ENCODE assay signal across 18 cellular contexts in genomic region chr13:30224732-30225131, GRCh38.
DNase-seq lines count a peak whose midpoint lies in the region; ATAC-seq, FAIRE-seq and TF ChIP-seq lines count a peak whose summit lies in the region.
"Had no signal": no experiment of that assay in that cellular context is flagged by ENCODE, and none has a peak within 500 bp of the region (broad histone marks: within the 10 kb centered on the region; RNA-seq: fewer than 3 reads in every experiment).

No MANE protein-coding gene starts in this region.

- SMC1A ChIA-PET in GM12878 (lab: Charles Lee; ENCODE audit: uncharacterized antibody, unreplicated experiment) = interaction anchor here (0.9 to 1.7 kb wide), 4 partner anchors 20 to 26 kb away, joined by 3 to 4 read pairs (median 4); no protein-coding TSS in a partner anchor

- no peaks in the 10 kb centered on the region for H3K27me3 ChIP-seq in GM12878 (replicated peaks in 1 of 2; ENCODE audit: control insufficient read depth in 2 of 2, insufficient read depth in 2 of 2, low read length in 1 of 2)
- H3K27me3 ChIP-seq: spleen had no signal

- H3K9me3 Mint-ChIP-seq in activated T-cell treated with anti-CD3 and anti-CD28 coated beads, Interleukin-2, amount 50 U/mL, for 72 hours = peaks cover 4 to 13% of the 10 kb centered on the region in 2 donors

- H3K4me2 ChIP-seq in GM12878 (ENCODE audit: control insufficient read depth, insufficient read depth) = no peak overlapping the region
- H3K4me2 ChIP-seq: SK-N-SH had no signal

- DNase-seq in activated T-cell treated with anti-CD3 and anti-CD28 coated beads, Interleukin-2, amount 50 U/mL, for 72 hours = peak; percentile 6 to 8
- no peak for DNase-seq in activated T-cell treated with anti-CD3 and anti-CD28 coated beads, Interleukin-2, amount 50 U/mL, for 1 hour
- DNase-seq in HS-27A (ENCODE audit: low read depth) (peak; percentile 5), GM12878 (ENCODE audit: low read depth, low spot score) (no peak), myocyte (ENCODE audit: low read depth) (peak; percentile 30), germinal center (ENCODE audit: low spot score) (no peak), NCI-H524 treated with DMSO at 0.1 percent for 48 hours (lab: John Stamatoyannopoulos, UW) (no peak)
- DNase-seq: activated naive CD4-positive, alpha-beta T cell treated with Interleukin-2 at 50 U/mL for 16 hours; cortex of kidney; GF-D8; glutamatergic neuron; left ventricle myocardium inferior; NCI-H146; NCI-H774; SK-N-SH; spleen had no signal

- ATAC-seq in activated T-cell treated with anti-CD3 and anti-CD28 coated beads, Interleukin-2, amount 50 U/mL, for 72 hours (replicated peaks in 1 of 2) = peak; percentile 95 to 98
- peak; percentile 85 for ATAC-seq in GM12878
- ATAC-seq in HG02798 (IDR thresholded peaks at IDR 0.05; ENCODE audit: poor library complexity, unreplicated experiment) = no peak

- peaks cover 18 to 40% of the 10 kb centered on the region in 2 donors for H3K36me3 Mint-ChIP-seq in activated T-cell treated with anti-CD3 and anti-CD28 coated beads, Interleukin-2, amount 50 U/mL, for 72 hours (ENCODE audit: insufficient read depth in 2 of 2)

- intact Hi-C loops in GM12878 (cut with micrococcal nuclease; ENCODE audit: unreplicated experiment) = no loop called here

- in situ Hi-C loops in GM12878 (cut with MboI) = no loop called here

- H3K9me3 ChIP-seq in GM12878 (replicated peaks; ENCODE audit: control insufficient read depth, insufficient read depth, low read length) = peaks cover 7% of the 10 kb centered on the region

- no TSS peak for BruUV-seq in GM12878 (replicated peaks; lab: Mats Ljungman, UMichigan)

- TF ChIP-seq RAD21 in GM12878 (IDR thresholded peaks at IDR 0.05; ENCODE audit: insufficient read depth, low read depth, low read length) = no peak

- H3K4me3 Mint-ChIP-seq in activated T-cell treated with anti-CD3 and anti-CD28 coated beads, Interleukin-2, amount 50 U/mL, for 72 hours = peak overlapping the region; percentile 52 to 61
- H3K4me3 Mint-ChIP-seq: neural crest cell had no signal

- CTCF ChIA-PET in GM12878 (lab: Yijun Ruan, JAX) = interaction anchor here (0.6 to 0.7 kb wide), 2 partner anchors 90 to 301 kb away, joined by 4 to 5 read pairs; no protein-coding TSS in a partner anchor

- no peak for TF ChIP-seq EP300 in GM12878 (IDR thresholded peaks at IDR 0.05; ENCODE audit: borderline replicate concordance in 1 of 2, control insufficient read depth in 1 of 2, low read depth in 2 of 2, low read length in 2 of 2)

- H3K4me3 ChIP-seq in GM12878 = no peak overlapping the region
- H3K4me3 ChIP-seq: left ventricle myocardium inferior, spleen had no signal

- TF ChIP-seq POLR2A in GM12878 (IDR thresholded peaks at IDR 0.05; ENCODE audit: low read depth, low read length) = no peak

- no peak for TF ChIP-seq CTCF in GM12878 (IDR thresholded peaks at IDR 0.05 in 2 of 3, conservative IDR thresholded peaks at IDR 0.05 in 1 of 3; ENCODE audit: control insufficient read depth in 2 of 3, extremely low read depth in 1 of 3, insufficient read depth in 1 of 3, low read depth in 3 of 3, low read length in 3 of 3)

- H4K20me1 ChIP-seq in GM12878 (ENCODE audit: control insufficient read depth, insufficient read depth) = no peaks in the 10 kb centered on the region

- H3K79me2 ChIP-seq in GM12878 (ENCODE audit: control insufficient read depth, insufficient read depth, low read length) = no peaks in the 10 kb centered on the region

- no peak overlapping the region for H2AFZ ChIP-seq in GM12878 (ENCODE audit: control insufficient read depth, low read depth, low read length)

- FAIRE-seq in GM12878 (lab: Jason Lieb, UNC) = no peak

- H3K36me3 ChIP-seq in GM12878 (ENCODE audit: control insufficient read depth in 2 of 2, insufficient read depth in 2 of 2, low read length in 1 of 2) = no peaks in the 10 kb centered on the region; a peak in 1 of 4 replicates

- H3K27me3 Mint-ChIP-seq in activated T-cell treated with anti-CD3 and anti-CD28 coated beads, Interleukin-2, amount 50 U/mL, for 72 hours (ENCODE audit: low read depth) = no peaks in the 10 kb centered on the region

- H3K27ac ChIP-seq in GM12878 (ENCODE audit: control insufficient read depth, insufficient read depth) = no peak overlapping the region
- H3K27ac ChIP-seq: left ventricle myocardium inferior, spleen had no signal

- no peaks in the 10 kb centered on the region for H3K4me1 ChIP-seq in GM12878 (ENCODE audit: control insufficient read depth, insufficient read depth, low read length)
- H3K4me1 ChIP-seq: left ventricle myocardium inferior, spleen had no signal

- peak overlapping the region; percentile 74 for H3K27ac Mint-ChIP-seq in activated T-cell treated with anti-CD3 and anti-CD28 coated beads, Interleukin-2, amount 50 U/mL, for 72 hours

- POLR2A ChIA-PET in GM12878 (lab: Charles Lee) = no interaction called here

- RAD21 ChIA-PET in GM12878 (lab: Charles Lee; ENCODE audit: unreplicated experiment) = no interaction called here

- no peak overlapping the region for H3K9ac ChIP-seq in GM12878 (ENCODE audit: control insufficient read depth, insufficient read depth, low read length)
- H3K9ac ChIP-seq: SK-N-SH had no signal

- peaks cover 22% of the 10 kb centered on the region for H3K4me1 Mint-ChIP-seq in activated T-cell treated with anti-CD3 and anti-CD28 coated beads, Interleukin-2, amount 50 U/mL, for 72 hours (ENCODE audit: low read depth)
- H3K4me1 Mint-ChIP-seq: neural crest cell had no signal

TF ChIP-seq in GM12878, 131 proteins besides CTCF, POLR2A, EP300 and RAD21:
- TF ChIP-seq ETV6 (conservative IDR thresholded peaks at IDR 0.05 in 1 of 2, IDR thresholded peaks at IDR 0.05 in 1 of 2; ENCODE audit: borderline replicate concordance in 1 of 2, low read depth in 1 of 2) (peak in 1 of 2 experiments; percentile 53; a peak in 1 of 4 replicates), ZNF217 (IDR thresholded peaks at IDR 0.05) (no peak), NR2F1 (conservative IDR thresholded peaks at IDR 0.05) (no peak), JUNB (IDR thresholded peaks at IDR 0.05) (peak; percentile 78), EED (IDR thresholded peaks at IDR 0.05; ENCODE audit: low read depth) (peak; percentile 45; the same call in 1 of the 2 replicates), RUNX3 (IDR thresholded peaks at IDR 0.05; ENCODE audit: low read length) (peak; percentile 13; the same call in 1 of the 2 replicates), IRF3 (IDR thresholded peaks at IDR 0.05) (no peak), TCF3 (IDR thresholded peaks at IDR 0.05; ENCODE audit: borderline replicate concordance, insufficient read depth, low read depth, low read length) (no peak)

Comparison
In these comparisons a context has a peak if more than half of its experiments do, and no peak if none do; other contexts are left out.
1. DNase-seq: peak in activated T-cell treated with anti-CD3 and anti-CD28 coated beads, Interleukin-2, amount 50 U/mL, for 72 hours (2 of 2), HS-27A (single experiment) and myocyte (single experiment); none in activated T-cell treated with anti-CD3 and anti-CD28 coated beads, Interleukin-2, amount 50 U/mL, for 1 hour (single experiment), GM12878 (single experiment), germinal center (single experiment) and NCI-H524 treated with DMSO at 0.1 percent for 48 hours (single experiment).